In genomic region chr3:194129581-194130133, GRCh38 we compare ENCODE assay signal across 12 cellular contexts. TPM values are rescaled to one million over a fixed set of nuclear protein-coding genes. Genes with fewer than 3 reads are reported as not detected.
DNase-seq lines count a peak whose midpoint lies in the region; ATAC-seq, FAIRE-seq and TF ChIP-seq lines count a peak whose summit lies in the region.
"Had no signal": no experiment of that assay in that cellular context is flagged by ENCODE, and none has a peak within 500 bp of the region (broad histone marks: within the 10 kb centered on the region; RNA-seq: fewer than 3 reads in every experiment).

No MANE protein-coding gene starts in this region.

- 66% methylated on average over 3 of the region's 7 CpGs for WGBS in A549 (ENCODE audit: missing lambda C conversion rate)

- H3K4me3 ChIP-seq in A549 = no peak overlapping the region

- H3K4me1 ChIP-seq in A549 = peaks cover 44% of the 10 kb centered on the region

- FAIRE-seq in A549 (lab: Jason Lieb, UNC) (no peak), GM19239 (lab: Jason Lieb, UNC) (no peak)

- no peak overlapping the region for H3K4me3 Mint-ChIP-seq in activated CD8-positive, alpha-beta memory T cell treated with anti-CD3 and anti-CD28 coated beads, Interleukin-2, amount 10 ng/mL, durations not matched to agents 7 days and 5 days
- H3K4me3 Mint-ChIP-seq: activated CD4-positive, alpha-beta T cell treated with anti-CD3 and anti-CD28 coated beads, Interleukin-2, amount 10 ng/mL, durations not matched to agents 7 days and 5 days had no signal

- H3K27me3 Mint-ChIP-seq in activated CD8-positive, alpha-beta memory T cell treated with anti-CD3 and anti-CD28 coated beads, Interleukin-2, amount 10 ng/mL, durations not matched to agents 7 days and 5 days = peaks cover 80% of the 10 kb centered on the region

- DNase-seq in A549 (ENCODE audit: low read depth in 1 of 2, low spot score in 1 of 2) = no peak
- DNase-seq in HT-29 (ENCODE audit: low spot score) = peak; percentile 20
- peak; percentile 86 for DNase-seq in ecto neural progenitor cell (ENCODE audit: low spot score)
- peak; percentile 56 for DNase-seq in midbrain (lab: John Stamatoyannopoulos, UW)
- no peak for DNase-seq in GM19239 (ENCODE audit: insufficient read length, low spot score)
- no peak for DNase-seq in NCI-H748 (lab: John Stamatoyannopoulos, UW; ENCODE audit: unreplicated experiment)
- DNase-seq in amniotic stem cell (lab: John Stamatoyannopoulos, UW) = no peak
- no peak for DNase-seq in activated CD8-positive, alpha-beta memory T cell treated with anti-CD3 and anti-CD28 coated beads, Interleukin-2, amount 10 ng/mL, durations not matched to agents 7 days and 5 days
- DNase-seq: activated CD4-positive, alpha-beta T cell treated with anti-CD3 and anti-CD28 coated beads, Interleukin-2, amount 10 ng/mL, durations not matched to agents 7 days and 5 days; activated naive CD4-positive, alpha-beta T cell treated with Interleukin-2 at 50 U/mL for 16 hours; mammary epithelial cell; SW 1271 had no signal

- TF ChIP-seq EP300 in A549 (IDR thresholded peaks at IDR 0.05) = no peak

- H3K27ac Mint-ChIP-seq in activated CD8-positive, alpha-beta memory T cell treated with anti-CD3 and anti-CD28 coated beads, Interleukin-2, amount 10 ng/mL, durations not matched to agents 7 days and 5 days = no peak overlapping the region
- H3K27ac Mint-ChIP-seq: activated CD4-positive, alpha-beta T cell treated with anti-CD3 and anti-CD28 coated beads, Interleukin-2, amount 10 ng/mL, durations not matched to agents 7 days and 5 days had no signal

- TF ChIP-seq POLR2A in A549 (IDR thresholded peaks at IDR 0.05; ENCODE audit: low read length) = no peak

- CTCF ChIA-PET in A549 (lab: Yijun Ruan, JAX) = interaction anchor here (0.7 to 2.1 kb wide), 3 partner anchors 181 to 348 kb away, joined by 3 to 7 read pairs (median 5); no protein-coding TSS in a partner anchor
- CTCF ChIA-PET in activated CD8-positive, alpha-beta memory T cell treated with anti-CD3 and anti-CD28 coated beads, Interleukin-2, amount 10 ng/mL, durations not matched to agents 7 days and 5 days (lab: Charles Lee) = interaction anchor here (2.8 kb wide), 1 partner anchor 186 kb away, joined by 26 read pairs; no protein-coding TSS in a partner anchor

- POLR2A ChIA-PET in A549 (lab: Yijun Ruan, JAX) = interaction anchor here (0.5 to 2.0 kb wide), 2 partner anchors 17 to 126 kb away, joined by 5 to 8 read pairs; no protein-coding TSS in a partner anchor

- H3K27ac ChIP-seq in A549 = peak overlapping the region in 1 of 2 experiments; percentile 47; a peak in 2 of 6 replicates

- no peak for TF ChIP-seq CTCF in A549 (IDR thresholded peaks at IDR 0.05)

- ATAC-seq in A549 = no peak
- ATAC-seq in activated CD8-positive, alpha-beta memory T cell treated with anti-CD3 and anti-CD28 coated beads, Interleukin-2, amount 10 ng/mL, durations not matched to agents 7 days and 5 days = no peak

- H3K9me3 ChIP-seq in A549 = no peaks in the 10 kb centered on the region

- TF ChIP-seq RAD21 in A549 (conservative IDR thresholded peaks at IDR 0.05 in 1 of 2, IDR thresholded peaks at IDR 0.05 in 1 of 2) = no peak

- no peaks in the 10 kb centered on the region for H3K9me3 Mint-ChIP-seq in activated CD8-positive, alpha-beta memory T cell treated with anti-CD3 and anti-CD28 coated beads, Interleukin-2, amount 10 ng/mL, durations not matched to agents 7 days and 5 days (ENCODE audit: low read depth)
- H3K9me3 Mint-ChIP-seq: activated CD4-positive, alpha-beta T cell treated with anti-CD3 and anti-CD28 coated beads, Interleukin-2, amount 10 ng/mL, durations not matched to agents 7 days and 5 days had no signal

- H3K4me2 ChIP-seq in A549 = peak overlapping the region; percentile 74; the same call in 1 of the 3 replicates

- peaks cover 25% of the 10 kb centered on the region for H3K4me1 Mint-ChIP-seq in activated CD8-positive, alpha-beta memory T cell treated with anti-CD3 and anti-CD28 coated beads, Interleukin-2, amount 10 ng/mL, durations not matched to agents 7 days and 5 days

- H3K36me3 Mint-ChIP-seq in activated CD8-positive, alpha-beta memory T cell treated with anti-CD3 and anti-CD28 coated beads, Interleukin-2, amount 10 ng/mL, durations not matched to agents 7 days and 5 days = peaks cover 2% of the 10 kb centered on the region

TF ChIP-seq in A549, 52 proteins besides CTCF, POLR2A, EP300 and RAD21:
- TF ChIP-seq HOXB13 (CRISPR knock-in tag; IDR thresholded peaks at IDR 0.05; ENCODE audit: low read depth) = no peak
- TF ChIP-seq EHF (CRISPR knock-in tag; IDR thresholded peaks at IDR 0.05) = no peak
- TF ChIP-seq KDM5A (IDR thresholded peaks at IDR 0.05) = no peak
- TF ChIP-seq ESRRA (IDR thresholded peaks at IDR 0.05; ENCODE audit: borderline replicate concordance, low read length) = no peak
- no peak for TF ChIP-seq ZC3H11A (IDR thresholded peaks at IDR 0.05)
- no peak for TF ChIP-seq MAFK (IDR thresholded peaks at IDR 0.05; ENCODE audit: partially characterized antibody)
- TF ChIP-seq NR3C1 (IDR thresholded peaks at IDR 0.05) = no peak
- no peak for TF ChIP-seq PBX3 (IDR thresholded peaks at IDR 0.05)

RNA-seq across cellular contexts. Expression of gene HES1, which starts 6.3 kb away (rescaled TPM):
- 34.5 and 66.6 TPM in 2 replicates for polyA plus RNA-seq in A549 (2011; rRNA removed)
- polyA plus RNA-seq in A549 (2012; cell fraction: cytosol; rRNA removed) = 65.0 and 95.5 TPM in 2 replicates
- polyA plus RNA-seq in A549 (2012; cell fraction: nucleus; rRNA removed) = 226 and 239 TPM in 2 replicates
- 6.1 to 8.5 TPM (median 8.3 TPM) in 3 replicates for polyA plus RNA-seq in A549 (2017; fragmentation: RNase III; extraction: RNeasy Plus Mini Kit Qiagen cat#74134 plus additional on column Dnase treatment)
- polyA minus RNA-seq in A549 (2011; rRNA and poly(A)+ RNA removed) = 34.8 and 42.3 TPM in 2 replicates
- total RNA-seq in HT-29 (2014; rRNA removed; shearing (Covaris generic)) = 543 and 595 TPM in 2 replicates
- total RNA-seq in activated CD8-positive, alpha-beta memory T cell treated with anti-CD3 and anti-CD28 coated beads, Interleukin-2, amount 10 ng/mL, durations not matched to agents 7 days and 5 days = under 1 TPM; 0.28 to 0.35 TPM

Comparison
In these comparisons a context has a peak if more than half of its experiments do, and no peak if none do; other contexts are left out.
1. DNase-seq: peak in HT-29 (single experiment), ecto neural progenitor cell (single experiment) and midbrain (single experiment); none in A549 (0 of 2), GM19239 (single experiment), NCI-H748 (single experiment), amniotic stem cell (single experiment) and activated CD8-positive, alpha-beta memory T cell treated with anti-CD3 and anti-CD28 coated beads, Interleukin-2, amount 10 ng/mL, durations not matched to agents 7 days and 5 days (single experiment).
2. RNA of gene HES1, which starts 6.3 kb away (total RNA-seq): 543 to 595 TPM in HT-29; 0.28 to 0.35 TPM in activated CD8-positive, alpha-beta memory T cell treated with anti-CD3 and anti-CD28 coated beads, Interleukin-2, amount 10 ng/mL, durations not matched to agents 7 days and 5 days; every median in the first group is over 100 times any median in the second.